Comparison of ENCODE assay signal across 1 cellular context in genomic region chr2:229947544-229947943, GRCh38.
TF ChIP-seq lines count a peak whose summit lies in the region.

No MANE protein-coding gene starts in this region.

TF ChIP-seq in HCT116, 20 proteins besides CTCF, POLR2A, EP300 and RAD21 (continued from another document):
- TF ChIP-seq MAX (IDR thresholded peaks at IDR 0.05) (no peak), FOSL1 (IDR thresholded peaks at IDR 0.05; ENCODE audit: low read depth) (no peak), ZFX (IDR thresholded peaks at IDR 0.05) (no peak), CEBPB (IDR thresholded peaks at IDR 0.05; ENCODE audit: low read depth) (no peak), ATF3 (IDR thresholded peaks at IDR 0.05) (no peak), EZH2phosphoT487 (IDR thresholded peaks at IDR 0.05; ENCODE audit: borderline replicate concordance) (no peak), ZBTB33 (IDR thresholded peaks at IDR 0.05; ENCODE audit: extremely low read depth, insufficient replicate concordance, low read length) (no peak), CBX3 (IDR thresholded peaks at IDR 0.05; ENCODE audit: low read depth) (no peak)
